Comparison of ENCODE assay signal across 10 cellular contexts in genomic region chr11:121892131-121892681, GRCh38.
DNase-seq lines count a peak whose midpoint lies in the region; ATAC-seq and TF ChIP-seq lines count a peak whose summit lies in the region.
"Had no signal": no experiment of that assay in that cellular context is flagged by ENCODE, and none has a peak within 500 bp of the region (broad histone marks: within the 10 kb centered on the region; RNA-seq: fewer than 3 reads in every experiment).

No MANE protein-coding gene starts in this region.

- no peaks in the 10 kb centered on the region for H3K9me3 ChIP-seq in PC-9 (ENCODE audit: insufficient read depth, low read depth)
- H3K9me3 ChIP-seq: upper lobe of right lung had no signal

- peaks cover 8% of the 10 kb centered on the region for H3K9me3 Mint-ChIP-seq in nephron

- no peak overlapping the region for H2AFZ ChIP-seq in PC-9

- H3K4me2 ChIP-seq in PC-9 = peak overlapping the region; percentile 18; the same call in 1 of the 2 replicates

- POLR2A ChIA-PET in PC-9 (lab: Charles Lee; ENCODE audit: unreplicated experiment) = no interaction called here

- no peaks in the 10 kb centered on the region for H4K20me1 ChIP-seq in PC-9 (ENCODE audit: insufficient read depth)

- H3K4me3 Mint-ChIP-seq in nephron = no peak overlapping the region

- TF ChIP-seq CTCF in PC-9 (conservative IDR thresholded peaks at IDR 0.05) = no peak
- TF ChIP-seq CTCF in nephron (IDR thresholded peaks at IDR 0.05; ENCODE audit: unreplicated experiment in 3 of 3) = no peak

- BruUV-seq in PC-9 (replicated peaks; lab: Mats Ljungman, UMichigan) = no TSS peak

- ATAC-seq in HG03039 (IDR thresholded peaks at IDR 0.05; ENCODE audit: unreplicated experiment) = no peak
- ATAC-seq: upper lobe of right lung had no signal

- peaks cover 48% of the 10 kb centered on the region for H3K4me1 Mint-ChIP-seq in nephron

- peak overlapping the region; percentile 76 for H3K27ac ChIP-seq in PC-9
- H3K27ac ChIP-seq: upper lobe of right lung had no signal

- DNase-seq in GM04503 (ENCODE audit: low read depth) (peak; percentile 91), PC-9 (peak; percentile 21 to 44), fibroblast of gingiva (ENCODE audit: low read depth) (peak; percentile 88), NCI-H1436 (lab: John Stamatoyannopoulos, UW) (no peak), retina (no peak)
- DNase-seq in stimulated activated CD4-positive, alpha-beta T cell treated with anti-CD3 and anti-CD28 coated beads, Interleukin-15, amount 100 ng/mL, for 24 hours = no peak
- DNase-seq: activated T-cell treated with anti-CD3 and anti-CD28 coated beads, Interleukin-2, amount 50 U/mL, for 1 hour; upper lobe of right lung had no signal

- intact Hi-C loops in PC-9 (cut with micrococcal nuclease; ENCODE audit: unreplicated experiment) = loop anchor here (1.0 kb wide), 1 partner anchor 237 kb away; no protein-coding TSS in a partner anchor

- H3K79me2 ChIP-seq in PC-9 (ENCODE audit: low read depth) = no peaks in the 10 kb centered on the region

- peak overlapping the region; percentile 69 to 87 (median 85) for H3K27ac Mint-ChIP-seq in nephron

- H3F3A ChIP-seq in PC-9 (ENCODE audit: insufficient read depth, low read depth) = peaks cover 19% of the 10 kb centered on the region

- H3K27me3 ChIP-seq in PC-9 (ENCODE audit: insufficient read depth, low read depth) = no peaks in the 10 kb centered on the region
- H3K27me3 ChIP-seq: upper lobe of right lung had no signal

- CTCF ChIA-PET in PC-9 (lab: Charles Lee) = no interaction called here

- H3K27me3 Mint-ChIP-seq in nephron (ENCODE audit: low read depth) = peaks cover 4% of the 10 kb centered on the region

- peaks cover 75% of the 10 kb centered on the region for H3K4me1 ChIP-seq in PC-9 (replicated peaks; ENCODE audit: insufficient read depth)
- H3K4me1 ChIP-seq: upper lobe of right lung had no signal

- H3K36me3 ChIP-seq in PC-9 (ENCODE audit: low read depth) = no peaks in the 10 kb centered on the region
- H3K36me3 ChIP-seq: upper lobe of right lung had no signal

- H3K9me2 ChIP-seq in PC-9 (ENCODE audit: insufficient read depth) = no peaks in the 10 kb centered on the region

- no peaks in the 10 kb centered on the region for H3K36me3 Mint-ChIP-seq in nephron (ENCODE audit: low read depth)

- no peak overlapping the region for H3K4me3 ChIP-seq in PC-9
- H3K4me3 ChIP-seq: upper lobe of right lung had no signal

Comparison
In these comparisons a context has a peak if more than half of its experiments do, and no peak if none do; other contexts are left out.
1. DNase-seq: peak in GM04503 (single experiment), PC-9 (2 of 2) and fibroblast of gingiva (single experiment); none in NCI-H1436 (single experiment), retina (single experiment) and stimulated activated CD4-positive, alpha-beta T cell treated with anti-CD3 and anti-CD28 coated beads, Interleukin-15, amount 100 ng/mL, for 24 hours (single experiment).